ENCODE assay signal across 9 cellular contexts in the genomic region with DNA sequence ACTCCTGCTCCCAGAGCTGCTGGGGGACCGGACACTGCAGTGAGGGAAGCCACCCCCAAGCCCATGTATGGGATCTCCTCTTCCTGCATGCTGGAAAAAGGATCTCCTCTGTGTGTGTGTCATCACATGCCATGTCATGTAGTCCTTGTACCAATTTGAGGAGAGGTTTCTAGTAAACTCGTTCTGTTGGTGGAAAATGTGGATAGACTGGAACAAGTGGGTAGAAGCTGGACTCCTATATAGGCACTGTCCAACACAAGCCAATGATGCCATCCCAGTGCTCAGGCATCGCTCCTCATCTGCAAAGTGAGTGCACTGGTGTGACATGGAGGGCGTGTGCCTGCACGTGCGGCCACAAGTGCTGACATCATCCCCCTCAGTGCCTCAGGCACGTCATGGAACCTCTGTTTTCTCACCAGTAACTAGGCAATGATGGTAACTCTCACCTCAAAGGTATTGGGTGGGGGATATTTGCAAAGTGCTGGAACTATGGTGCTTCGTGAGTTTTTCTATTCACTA. TPM values are rescaled to one million over a fixed set of nuclear protein-coding genes. Genes with fewer than 3 reads are reported as not detected.
DNase-seq lines count a peak whose midpoint lies in the region; ATAC-seq lines count a peak whose summit lies in the region.
"Had no signal": no experiment of that assay in that cellular context is flagged by ENCODE, and none has a peak within 500 bp of the region (broad histone marks: within the 10 kb centered on the region; RNA-seq: fewer than 3 reads in every experiment).

No MANE protein-coding gene starts in this region.

- ATAC-seq in activated naive CD8-positive, alpha-beta T cell treated with anti-CD3 and anti-CD28 coated beads, Interleukin-2, amount 50 U/mL, for 24 hours = peak; percentile 53
- ATAC-seq in GM21528 (IDR thresholded peaks at IDR 0.05; ENCODE audit: low FRiP score, unreplicated experiment) (no peak), left cardiac atrium (no peak)

- H3K36me3 Mint-ChIP-seq in activated naive CD8-positive, alpha-beta T cell treated with anti-CD3 and anti-CD28 coated beads, Interleukin-2, amount 50 U/mL, for 24 hours (ENCODE audit: low read depth) = peaks cover 16% of the 10 kb centered on the region
- peaks cover 27% of the 10 kb centered on the region for H3K36me3 Mint-ChIP-seq in stimulated activated naive CD8-positive, alpha-beta T cell treated with anti-CD3 and anti-CD28 coated beads, Interleukin-15, Interleukin-2, amounts not matched to agents 100 ng/mL and 50 ng/mL, for 24 hours (ENCODE audit: low read depth)

- intact Hi-C loops in left cardiac atrium (cut with DNase I) = no loop called here

- DNase-seq in activated gamma-delta T cell (lab: John Stamatoyannopoulos, UW) (peak; percentile 36), activated gamma-delta T cell treated with Interleukin-2 at 50 U/mL for 16 hours (no peak), RPMI8226 (peak; percentile 43), germinal center (ENCODE audit: low spot score) (no peak), left cardiac atrium (no peak)
- peak; percentile 57 for DNase-seq in activated naive CD8-positive, alpha-beta T cell treated with anti-CD3 and anti-CD28 coated beads, Interleukin-2, amount 50 U/mL, for 24 hours

- no peaks in the 10 kb centered on the region for H3K9me3 Mint-ChIP-seq in activated naive CD8-positive, alpha-beta T cell treated with anti-CD3 and anti-CD28 coated beads, Interleukin-2, amount 50 U/mL, for 24 hours
- H3K9me3 Mint-ChIP-seq in stimulated activated naive CD8-positive, alpha-beta T cell treated with anti-CD3 and anti-CD28 coated beads, Interleukin-15, Interleukin-2, amounts not matched to agents 100 ng/mL and 50 ng/mL, for 24 hours = no peaks in the 10 kb centered on the region
- H3K9me3 Mint-ChIP-seq: activated T-helper 1 cell treated with anti-CD3 and anti-CD28 coated beads, Interleukin-12 subunit alpha, Interleukin-12 subunit beta, Interleukin-2, Interleukin-4 antibody, amounts not matched to agents 30 ng/mL and 10 ng/mL and 1 ng/mL, durations not matched to agents 14 hours and 24 hours and 36 hours had no signal

- H3K27ac Mint-ChIP-seq in activated naive CD8-positive, alpha-beta T cell treated with anti-CD3 and anti-CD28 coated beads, Interleukin-2, amount 50 U/mL, for 24 hours = peak overlapping the region; percentile 59
- peak overlapping the region; percentile 56 for H3K27ac Mint-ChIP-seq in stimulated activated naive CD8-positive, alpha-beta T cell treated with anti-CD3 and anti-CD28 coated beads, Interleukin-15, Interleukin-2, amounts not matched to agents 100 ng/mL and 50 ng/mL, for 24 hours

- H3K4me1 Mint-ChIP-seq in activated naive CD8-positive, alpha-beta T cell treated with anti-CD3 and anti-CD28 coated beads, Interleukin-2, amount 50 U/mL, for 24 hours = peaks cover 28% of the 10 kb centered on the region
- peaks cover 31% of the 10 kb centered on the region for H3K4me1 Mint-ChIP-seq in stimulated activated naive CD8-positive, alpha-beta T cell treated with anti-CD3 and anti-CD28 coated beads, Interleukin-15, Interleukin-2, amounts not matched to agents 100 ng/mL and 50 ng/mL, for 24 hours (ENCODE audit: low read depth)

- peak overlapping the region; percentile 12 for H3K4me3 Mint-ChIP-seq in activated naive CD8-positive, alpha-beta T cell treated with anti-CD3 and anti-CD28 coated beads, Interleukin-2, amount 50 U/mL, for 24 hours
- H3K4me3 Mint-ChIP-seq in stimulated activated naive CD8-positive, alpha-beta T cell treated with anti-CD3 and anti-CD28 coated beads, Interleukin-15, Interleukin-2, amounts not matched to agents 100 ng/mL and 50 ng/mL, for 24 hours = peak overlapping the region; percentile 10
- H3K4me3 Mint-ChIP-seq: activated T-helper 1 cell treated with anti-CD3 and anti-CD28 coated beads, Interleukin-12 subunit alpha, Interleukin-12 subunit beta, Interleukin-2, Interleukin-4 antibody, amounts not matched to agents 30 ng/mL and 10 ng/mL and 1 ng/mL, durations not matched to agents 14 hours and 24 hours and 36 hours had no signal

- H3K27me3 Mint-ChIP-seq in activated naive CD8-positive, alpha-beta T cell treated with anti-CD3 and anti-CD28 coated beads, Interleukin-2, amount 50 U/mL, for 24 hours = no peaks in the 10 kb centered on the region
- no peaks in the 10 kb centered on the region for H3K27me3 Mint-ChIP-seq in stimulated activated naive CD8-positive, alpha-beta T cell treated with anti-CD3 and anti-CD28 coated beads, Interleukin-15, Interleukin-2, amounts not matched to agents 100 ng/mL and 50 ng/mL, for 24 hours

RNA-seq across cellular contexts. Expression of a gene that starts 19.3 kb away (rescaled TPM):
- total RNA-seq in left cardiac atrium = 1 to 10 TPM; 3.1 to 3.5 TPM

RNA-seq across cellular contexts. Expression of a gene that starts 40.5 kb away (rescaled TPM):
- total RNA-seq in left cardiac atrium = 10 to 100 TPM; 33.5 to 36.5 TPM

Comparison
In these comparisons a context has a peak if more than half of its experiments do, and no peak if none do; other contexts are left out.
1. DNase-seq: peak in activated gamma-delta T cell (single experiment), RPMI8226 (single experiment) and activated naive CD8-positive, alpha-beta T cell treated with anti-CD3 and anti-CD28 coated beads, Interleukin-2, amount 50 U/mL, for 24 hours (single experiment); none in activated gamma-delta T cell treated with Interleukin-2 at 50 U/mL for 16 hours (single experiment), germinal center (single experiment) and left cardiac atrium (single experiment).